17 cellular contexts compared by ENCODE assay signal in the genomic region with DNA sequence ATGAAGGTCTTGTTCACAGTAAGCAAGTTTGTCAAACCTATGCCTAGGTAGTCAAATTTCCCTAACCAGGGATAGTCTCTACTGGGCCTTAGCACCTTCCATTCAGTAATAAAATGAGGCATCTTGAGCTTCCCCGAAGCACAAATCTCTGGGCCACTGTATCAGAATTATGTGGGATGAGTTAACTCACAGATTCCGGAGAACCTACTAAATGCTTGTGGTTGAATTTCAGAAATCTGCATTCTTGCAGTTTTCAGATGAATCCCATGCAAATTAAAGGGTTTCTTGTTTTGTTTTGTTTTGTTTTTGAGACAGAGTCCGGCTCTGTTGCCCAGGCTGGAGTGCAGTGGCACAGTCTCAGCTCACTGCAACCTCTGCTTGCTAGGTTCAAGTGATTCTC.
DNase-seq lines count a peak whose midpoint lies in the region; ATAC-seq, FAIRE-seq and TF ChIP-seq lines count a peak whose summit lies in the region.
"Had no signal": no experiment of that assay in that cellular context is flagged by ENCODE, and none has a peak within 500 bp of the region (broad histone marks: within the 10 kb centered on the region; RNA-seq: fewer than 3 reads in every experiment).

No MANE protein-coding gene starts in this region.

- no peak for TF ChIP-seq RAD21 in A549 (conservative IDR thresholded peaks at IDR 0.05 in 1 of 2, IDR thresholded peaks at IDR 0.05 in 1 of 2)

- no peak overlapping the region for H3K4me2 ChIP-seq in A549

- POLR2A ChIA-PET in A549 (lab: Yijun Ruan, JAX), result no interaction called here

- WGBS in A549 (ENCODE audit: missing lambda C conversion rate), result 5% methylated on average over 3 of the region's 3 CpGs

- H3K9me3 ChIP-seq in A549, result no peaks in the 10 kb centered on the region
- H3K9me3 ChIP-seq: HAP-1 had no signal

- in situ Hi-C loops in brain microvascular endothelial cell (cut with HindIII; ENCODE audit: low pct_ligation_motif_present, low sequenced_read_pairs), result no loop called here

- H3K4me3 ChIP-seq in A549, result no peak overlapping the region
- no peak overlapping the region for H3K4me3 ChIP-seq in brain microvascular endothelial cell (ENCODE audit: low read depth, low read length)
- H3K4me3 ChIP-seq: HAP-1 had no signal

- H3K27ac ChIP-seq in A549, result no peak overlapping the region
- no peak overlapping the region for H3K27ac ChIP-seq in brain microvascular endothelial cell
- H3K27ac ChIP-seq: 22Rv1 had no signal

- no peak for ATAC-seq in A549
- no peak for ATAC-seq in HG03565 (IDR thresholded peaks at IDR 0.05; ENCODE audit: unreplicated experiment)
- no peak for ATAC-seq in GM19035 (IDR thresholded peaks at IDR 0.05; ENCODE audit: unreplicated experiment)
- ATAC-seq: CD8-positive, alpha-beta T cell had no signal

- H3K4me1 ChIP-seq in A549, result no peaks in the 10 kb centered on the region
- H3K4me1 ChIP-seq: HAP-1 had no signal

- DNase-seq in A549 (ENCODE audit: low read depth in 1 of 2, low spot score in 1 of 2) (no peak), EL (peak; percentile 43), M059J (ENCODE audit: low read depth) (peak; percentile 56), brain microvascular endothelial cell (peak; percentile 32), activated gamma-delta T cell treated with Interleukin-2 at 50 U/mL for 16 hours (no peak), iPS-NIHi11 (ENCODE audit: low spot score) (no peak)
- DNase-seq: ACHN; CD8-positive, alpha-beta T cell; COR-L47; DND-41 had no signal

- no peak for FAIRE-seq in A549 (lab: Jason Lieb, UNC)
- FAIRE-seq: GM12892, GM19239, H1 had no signal

- no peaks in the 10 kb centered on the region for H3K27me3 ChIP-seq in brain microvascular endothelial cell (replicated peaks)

- TF ChIP-seq POLR2A in A549 (IDR thresholded peaks at IDR 0.05; ENCODE audit: low read length), result no peak

- H3K36me3 ChIP-seq in brain microvascular endothelial cell (replicated peaks), result no peaks in the 10 kb centered on the region
- H3K36me3 ChIP-seq: HAP-1 had no signal

- no peak for TF ChIP-seq CTCF in A549 (IDR thresholded peaks at IDR 0.05)
- TF ChIP-seq CTCF in brain microvascular endothelial cell (IDR thresholded peaks at IDR 0.05; ENCODE audit: low read depth, low read length, missing control alignments), result no peak

- CTCF ChIA-PET in A549 (lab: Yijun Ruan, JAX), result interaction anchor here (1.4 kb wide), 1 partner anchor 27 kb away, joined by 3 read pairs; no protein-coding TSS in a partner anchor

- no peak for TF ChIP-seq EP300 in A549 (IDR thresholded peaks at IDR 0.05)

TF ChIP-seq in A549, 52 proteins besides CTCF, POLR2A, EP300 and RAD21:
- TF ChIP-seq RARB (CRISPR knock-in tag; IDR thresholded peaks at IDR 0.05) (no peak), ELK1 (IDR thresholded peaks at IDR 0.05; ENCODE audit: low read depth, low read length) (no peak), FOSB (CRISPR knock-in tag; IDR thresholded peaks at IDR 0.05) (no peak), MAZ (IDR thresholded peaks at IDR 0.05; ENCODE audit: borderline replicate concordance, low read depth, low read length) (no peak), CEBPB (IDR thresholded peaks at IDR 0.05) (no peak), MAFK (IDR thresholded peaks at IDR 0.05; ENCODE audit: partially characterized antibody) (peak; percentile 22), BHLHE40 (IDR thresholded peaks at IDR 0.05; ENCODE audit: low read depth, low read length) (no peak)
TF ChIP-seq in A549: peak in this region for 1.

Comparison
In these comparisons a context has a peak if more than half of its experiments do, and no peak if none do; other contexts are left out.
1. DNase-seq: peak in EL (single experiment), M059J (single experiment) and brain microvascular endothelial cell (single experiment); none in A549 (0 of 2), activated gamma-delta T cell treated with Interleukin-2 at 50 U/mL for 16 hours (single experiment) and iPS-NIHi11 (single experiment).